In genomic region chr17:17724991-17725852, GRCh38 we compare ENCODE assay signal across 1 cellular context.
TF ChIP-seq lines count a peak whose summit lies in the region.

No MANE protein-coding gene starts in this region.

TF ChIP-seq in GM12878, 131 proteins besides CTCF, POLR2A, EP300 and RAD21 (continued from another document):
- TF ChIP-seq USF2 (IDR thresholded peaks at IDR 0.05; ENCODE audit: borderline replicate concordance, low read depth, low read length) (no peak), KDM1A (IDR thresholded peaks at IDR 0.05; ENCODE audit: borderline replicate concordance) (no peak), RUNX3 (IDR thresholded peaks at IDR 0.05; ENCODE audit: low read length) (no peak), CEBPZ (IDR thresholded peaks at IDR 0.05; ENCODE audit: low read depth, low read length) (no peak), MEF2A (IDR thresholded peaks at IDR 0.05; ENCODE audit: insufficient read depth, low read depth, low read length) (no peak), ZBTB40 (IDR thresholded peaks at IDR 0.05; ENCODE audit: borderline replicate concordance) (no peak), GATAD2B (conservative IDR thresholded peaks at IDR 0.05; ENCODE audit: low read depth) (no peak), NR2C2 (IDR thresholded peaks at IDR 0.05; ENCODE audit: borderline replicate concordance, control insufficient read depth, insufficient read length, low read depth) (no peak), TCF12 (IDR thresholded peaks at IDR 0.05; ENCODE audit: low read depth, low read length) (no peak), LARP7 (IDR thresholded peaks at IDR 0.05) (no peak), RELB (IDR thresholded peaks at IDR 0.05; ENCODE audit: low read depth) (no peak), IRF4 (IDR thresholded peaks at IDR 0.05; ENCODE audit: low read depth, low read length) (no peak), JUND (IDR thresholded peaks at IDR 0.05; ENCODE audit: low read depth, low read length) (no peak), CHD4 (IDR thresholded peaks at IDR 0.05) (no peak), ETV6 (conservative IDR thresholded peaks at IDR 0.05 in 1 of 2, IDR thresholded peaks at IDR 0.05 in 1 of 2; ENCODE audit: borderline replicate concordance in 1 of 2, low read depth in 1 of 2) (no peak)
